10 cellular contexts compared by ENCODE assay signal in the genomic region with DNA sequence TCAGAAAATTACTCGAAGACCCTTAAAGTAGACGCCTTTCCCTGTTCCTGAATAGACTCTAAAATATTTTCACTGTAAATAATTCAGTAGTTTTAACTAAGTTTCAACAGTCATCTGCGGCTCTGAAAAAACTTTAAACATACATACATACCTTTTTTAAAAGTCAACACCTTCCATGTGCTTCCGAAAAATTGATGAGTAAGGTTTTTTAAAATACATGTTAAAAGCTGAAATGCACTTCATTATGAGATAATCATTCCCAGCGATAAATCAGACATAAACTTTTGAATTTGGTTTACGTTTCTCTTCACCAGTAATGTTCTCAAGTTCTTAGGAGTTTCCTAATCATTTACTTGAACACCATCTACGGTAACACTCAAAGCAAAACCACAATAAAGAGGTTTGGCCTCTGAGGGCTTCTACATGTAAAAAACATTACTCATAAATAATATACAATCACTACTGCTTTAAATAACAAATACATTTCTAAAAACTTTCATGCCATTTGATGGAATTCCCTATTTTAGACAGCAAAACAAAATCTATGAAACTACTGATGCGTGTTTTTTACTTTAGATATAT. TPM values are rescaled to one million over a fixed set of nuclear protein-coding genes. Genes with fewer than 3 reads are reported as not detected.
DNase-seq lines count a peak whose midpoint lies in the region; ATAC-seq, FAIRE-seq and TF ChIP-seq lines count a peak whose summit lies in the region.
"Had no signal": no experiment of that assay in that cellular context is flagged by ENCODE, and none has a peak within 500 bp of the region (broad histone marks: within the 10 kb centered on the region; RNA-seq: fewer than 3 reads in every experiment).

No MANE protein-coding gene starts in this region.

- DNase-seq in cardiac muscle cell (ENCODE audit: low read depth in 1 of 2, low spot score in 1 of 2) (peak in 1 of 2 donors; percentile 21), right atrium auricular region (ENCODE audit: low spot score) (no peak), activated B cell treated with CpG ODN at 0.5 μM for 24 hours (no peak), type B pancreatic cell (ENCODE audit: extremely low spot score, unreplicated experiment) (no peak), cerebellum (ENCODE audit: low spot score) (no peak), small intestine (no peak), NCI-H69 (lab: John Stamatoyannopoulos, UW) (no peak)
- DNase-seq: NCI-H446 treated with DMSO at 0.1 percent for 48 hours had no signal

- H3K4me1 Mint-ChIP-seq in activated B cell treated with CpG ODN at 0.5 μM for 24 hours (peaks cover 72% of the 10 kb centered on the region), type B pancreatic cell (ENCODE audit: unreplicated experiment) (peaks cover 45% of the 10 kb centered on the region)

- TF ChIP-seq CTCF in cardiac muscle cell (IDR thresholded peaks at IDR 0.05; ENCODE audit: low read depth, low read length) (no peak), right atrium auricular region (IDR thresholded peaks at IDR 0.05) (no peak), activated B cell treated with CpG ODN at 0.5 μM for 24 hours (IDR thresholded peaks at IDR 0.05) (no peak), type B pancreatic cell (conservative IDR thresholded peaks at IDR 0.05) (no peak)

- no peak for FAIRE-seq in small intestine (lab: Jason Lieb, UNC)

- H3K4me3 Mint-ChIP-seq in activated B cell treated with CpG ODN at 0.5 μM for 24 hours (peak overlapping the region; percentile 36), type B pancreatic cell (peak overlapping the region; percentile 98)

- H3K27me3 ChIP-seq in cardiac muscle cell (no peaks in the 10 kb centered on the region), right atrium auricular region (no peaks in the 10 kb centered on the region), iPS-15b (ENCODE audit: control insufficient read depth, insufficient read depth, low read length) (peaks cover 13% of the 10 kb centered on the region), small intestine (ENCODE audit: control insufficient read depth in 2 of 2, insufficient read depth in 2 of 2, low read length in 2 of 2) (no peaks in the 10 kb centered on the region)

- H3K9ac ChIP-seq in iPS-15b (ENCODE audit: low read depth, low read length): no peak overlapping the region

- peak overlapping the region; percentile 63 for H3K4me3 ChIP-seq in cardiac muscle cell
- no peak overlapping the region for H3K4me3 ChIP-seq in right atrium auricular region
- H3K4me3 ChIP-seq in iPS-15b (ENCODE audit: low read depth, low read length): peak overlapping the region; percentile 18
- no peak overlapping the region for H3K4me3 ChIP-seq in small intestine (ENCODE audit: low read depth in 1 of 2, low read length in 2 of 2)

- CTCF ChIA-PET in activated B cell treated with CpG ODN at 0.5 μM for 24 hours (lab: Charles Lee): no interaction called here

- POLR2A ChIA-PET in activated B cell treated with CpG ODN at 0.5 μM for 24 hours (lab: Charles Lee): interaction anchor here (0.5 kb wide), 1 partner anchor 14 kb away, joined by 7 read pairs; no protein-coding TSS in a partner anchor

- ATAC-seq in activated B cell treated with CpG ODN at 0.5 μM for 24 hours (ENCODE audit: low read depth): no peak

- H3K27ac Mint-ChIP-seq in activated B cell treated with CpG ODN at 0.5 μM for 24 hours (no peak overlapping the region), type B pancreatic cell (no peak overlapping the region)

- H3K36me3 ChIP-seq in cardiac muscle cell (no peaks in the 10 kb centered on the region), right atrium auricular region (no peaks in the 10 kb centered on the region), iPS-15b (ENCODE audit: control insufficient read depth, insufficient read depth, low read length) (no peaks in the 10 kb centered on the region), small intestine (ENCODE audit: control insufficient read depth in 2 of 2, insufficient read depth in 2 of 2, low read length in 2 of 2) (no peaks in the 10 kb centered on the region)

- H3K36me3 Mint-ChIP-seq in activated B cell treated with CpG ODN at 0.5 μM for 24 hours (ENCODE audit: low read depth) (peaks cover 19% of the 10 kb centered on the region), type B pancreatic cell (peaks cover 25% of the 10 kb centered on the region)

- WGBS in small intestine, 3 donors: 57 to 76% (median 63%) methylated on average over 8 of the region's 8 CpGs

- H3K27ac ChIP-seq in cardiac muscle cell (no peak overlapping the region), right atrium auricular region (no peak overlapping the region), small intestine (ENCODE audit: low read depth in 1 of 2, low read length in 1 of 2) (no peak overlapping the region)
- H3K27ac ChIP-seq: C4-2B had no signal

- no peaks in the 10 kb centered on the region for H3K9me3 Mint-ChIP-seq in activated B cell treated with CpG ODN at 0.5 μM for 24 hours
- no peaks in the 10 kb centered on the region for H3K9me3 Mint-ChIP-seq in type B pancreatic cell

- intact Hi-C loops in activated B cell treated with CpG ODN at 0.5 μM for 24 hours (cut with micrococcal nuclease): loop anchor here (5.0 to 10.0 kb wide), 6 partner anchors 132 to 720 kb away; partner anchors contain the start of gene EIF4E3

- H3K27me3 Mint-ChIP-seq in activated B cell treated with CpG ODN at 0.5 μM for 24 hours: peaks cover 4% of the 10 kb centered on the region
- peaks cover 3% of the 10 kb centered on the region for H3K27me3 Mint-ChIP-seq in type B pancreatic cell

- peaks cover 29% of the 10 kb centered on the region for H3K4me1 ChIP-seq in cardiac muscle cell (ENCODE audit: low read depth)
- H3K4me1 ChIP-seq in right atrium auricular region: peaks cover 0 to 31% of the 10 kb centered on the region in 2 donors
- H3K4me1 ChIP-seq in iPS-15b (ENCODE audit: control insufficient read depth, insufficient read depth, low read length): peaks cover 2% of the 10 kb centered on the region
- peaks cover 7 to 14% of the 10 kb centered on the region in 2 donors for H3K4me1 ChIP-seq in small intestine (ENCODE audit: control insufficient read depth in 2 of 2, insufficient read depth in 1 of 2, low read depth in 1 of 2, low read length in 1 of 2)

- H3K9me3 ChIP-seq in cardiac muscle cell (ENCODE audit: low read depth) (no peaks in the 10 kb centered on the region), right atrium auricular region (no peaks in the 10 kb centered on the region), iPS-15b (ENCODE audit: control insufficient read depth, insufficient read depth, low read length) (no peaks in the 10 kb centered on the region), small intestine (ENCODE audit: control insufficient read depth, low read depth) (no peaks in the 10 kb centered on the region)

RNA-seq across cellular contexts. Expression of gene RYBP, which starts 1.7 kb away (rescaled TPM):
- total RNA-seq in cardiac muscle cell: 9.5 and 12.2 TPM in 2 replicates
- polyA plus RNA-seq in cardiac muscle cell: 4.9 TPM in 2 replicates
- total RNA-seq in right atrium auricular region: 1 to 10 TPM; 7.9 to 9.3 TPM
- total RNA-seq in activated B cell treated with CpG ODN at 0.5 μM for 24 hours: 10.7 and 11.6 TPM in 2 replicates
- total RNA-seq in type B pancreatic cell (ENCODE audit: low replicate concordance): 25.8 and 30.3 TPM in 2 replicates
- 22.2 TPM for total RNA-seq in cerebellum
- 1 to 10 TPM; 7.2 to 7.6 (median 7.4) TPM for polyA plus RNA-seq in small intestine

Comparison
In these comparisons a context has a peak if more than half of its experiments do, and no peak if none do; other contexts are left out.
1. H3K4me3 ChIP-seq: peak in cardiac muscle cell (single experiment) and iPS-15b (single experiment); none in right atrium auricular region (0 of 2) and small intestine (0 of 2).